1 cellular context compared by ENCODE assay signal in the genomic region with DNA sequence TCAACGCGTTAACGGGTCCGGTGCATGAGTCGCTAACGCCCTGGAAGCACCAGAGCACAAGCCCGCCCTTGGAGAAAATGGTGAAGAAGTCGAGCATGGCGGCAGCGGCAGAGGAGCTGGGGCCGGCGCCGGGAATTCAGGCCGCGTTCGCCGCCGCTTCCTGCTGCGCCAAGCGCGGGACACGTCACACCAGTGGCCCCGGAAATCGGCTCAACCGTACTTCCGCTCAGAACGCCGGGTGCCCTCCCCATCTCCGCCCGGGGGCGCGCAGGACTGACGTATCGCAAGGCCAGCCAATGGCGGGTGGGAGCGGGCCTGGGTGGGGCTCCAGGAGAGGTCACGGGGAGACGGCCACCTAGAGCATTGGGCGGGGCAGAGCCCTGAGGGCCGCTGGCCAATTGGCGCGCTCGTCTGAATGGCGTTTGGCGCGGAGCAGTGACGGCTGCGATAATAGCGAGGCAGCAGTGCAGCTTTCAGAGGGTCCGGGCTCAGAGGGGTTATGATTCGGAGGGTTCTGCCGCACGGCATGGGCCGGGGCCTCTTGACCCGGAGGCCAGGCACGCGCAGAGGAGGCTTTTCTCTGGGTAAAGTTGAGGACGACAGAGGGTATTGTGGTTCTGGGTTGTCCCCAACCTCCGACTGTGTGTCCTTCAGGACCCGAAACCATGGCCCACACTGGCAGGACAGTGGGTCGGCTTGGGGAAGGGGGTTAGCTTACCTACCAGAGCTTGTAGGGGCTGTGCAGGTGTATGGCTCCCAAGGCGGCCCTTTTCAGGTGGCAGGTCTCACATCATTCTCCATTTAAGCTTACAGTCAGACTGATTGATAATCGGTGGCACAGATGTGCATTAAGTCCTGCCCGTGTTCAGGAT.
A peak's percentile ranks its signal among the peaks of the same experiment; 100 is the strongest.
TF ChIP-seq lines count a peak whose summit lies in the region.

A gene (plus strand): TSS at position 447 of the 872 bp plus-strand sequence. CDS start 53 bp downstream, at position 500.
A gene with protein sequence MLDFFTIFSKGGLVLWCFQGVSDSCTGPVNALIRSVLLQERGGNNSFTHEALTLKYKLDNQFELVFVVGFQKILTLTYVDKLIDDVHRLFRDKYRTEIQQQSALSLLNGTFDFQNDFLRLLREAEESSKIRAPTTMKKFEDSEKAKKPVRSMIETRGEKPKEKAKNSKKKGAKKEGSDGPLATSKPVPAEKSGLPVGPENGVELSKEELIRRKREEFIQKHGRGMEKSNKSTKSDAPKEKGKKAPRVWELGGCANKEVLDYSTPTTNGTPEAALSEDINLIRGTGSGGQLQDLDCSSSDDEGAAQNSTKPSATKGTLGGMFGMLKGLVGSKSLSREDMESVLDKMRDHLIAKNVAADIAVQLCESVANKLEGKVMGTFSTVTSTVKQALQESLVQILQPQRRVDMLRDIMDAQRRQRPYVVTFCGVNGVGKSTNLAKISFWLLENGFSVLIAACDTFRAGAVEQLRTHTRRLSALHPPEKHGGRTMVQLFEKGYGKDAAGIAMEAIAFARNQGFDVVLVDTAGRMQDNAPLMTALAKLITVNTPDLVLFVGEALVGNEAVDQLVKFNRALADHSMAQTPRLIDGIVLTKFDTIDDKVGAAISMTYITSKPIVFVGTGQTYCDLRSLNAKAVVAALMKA (minus strand): TSS at position 188 of the 872 bp plus-strand sequence. CDS start 91 bp downstream, at position 97.

TF ChIP-seq in HepG2, 621 proteins besides CTCF, POLR2A, EP300 and RAD21 (continues in another document):
- TF ChIP-seq RBM22 (optimal IDR thresholded peaks at IDR 0.05; ENCODE audit: low read length) (no peak), ZC3H4 (CRISPR knock-in tag; IDR thresholded peaks at IDR 0.05; ENCODE audit: borderline replicate concordance) (no peak), PHF8 (CRISPR knock-in tag; IDR thresholded peaks at IDR 0.05) (peak; percentile 95), ZNF251 (CRISPR knock-in tag; IDR thresholded peaks at IDR 0.05) (0 out of 2 replicates have a peak, but pooled peaks have one; percentile 61), ZNF557 (CRISPR knock-in tag; IDR thresholded peaks at IDR 0.05) (no peak), TAF15 (IDR thresholded peaks at IDR 0.05; ENCODE audit: low read depth, low read length, poor library complexity, severe bottlenecking) (no peak), ZNF605 (CRISPR knock-in tag; IDR thresholded peaks at IDR 0.05) (peak; percentile 65), NR2F1 (CRISPR knock-in tag; IDR thresholded peaks at IDR 0.05) (0 out of 4 replicates have a peak, but pooled peaks of 1 of the 2 experiments have one; percentile 16), ZNF337 (CRISPR knock-in tag; IDR thresholded peaks at IDR 0.05; ENCODE audit: borderline replicate concordance, low read depth) (peak; percentile 89; the same call in 1 of the 2 replicates)
- TF ChIP-seq, protein P1, sequence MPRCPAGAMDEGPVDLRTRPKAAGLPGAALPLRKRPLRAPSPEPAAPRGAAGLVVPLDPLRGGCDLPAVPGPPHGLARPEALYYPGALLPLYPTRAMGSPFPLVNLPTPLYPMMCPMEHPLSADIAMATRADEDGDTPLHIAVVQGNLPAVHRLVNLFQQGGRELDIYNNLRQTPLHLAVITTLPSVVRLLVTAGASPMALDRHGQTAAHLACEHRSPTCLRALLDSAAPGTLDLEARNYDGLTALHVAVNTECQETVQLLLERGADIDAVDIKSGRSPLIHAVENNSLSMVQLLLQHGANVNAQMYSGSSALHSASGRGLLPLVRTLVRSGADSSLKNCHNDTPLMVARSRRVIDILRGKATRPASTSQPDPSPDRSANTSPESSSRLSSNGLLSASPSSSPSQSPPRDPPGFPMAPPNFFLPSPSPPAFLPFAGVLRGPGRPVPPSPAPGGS (CRISPR knock-in tag; IDR thresholded peaks at IDR 0.05), result peak; percentile 83; the same call in 1 of the 2 replicates
- TF ChIP-seq, protein P2, sequence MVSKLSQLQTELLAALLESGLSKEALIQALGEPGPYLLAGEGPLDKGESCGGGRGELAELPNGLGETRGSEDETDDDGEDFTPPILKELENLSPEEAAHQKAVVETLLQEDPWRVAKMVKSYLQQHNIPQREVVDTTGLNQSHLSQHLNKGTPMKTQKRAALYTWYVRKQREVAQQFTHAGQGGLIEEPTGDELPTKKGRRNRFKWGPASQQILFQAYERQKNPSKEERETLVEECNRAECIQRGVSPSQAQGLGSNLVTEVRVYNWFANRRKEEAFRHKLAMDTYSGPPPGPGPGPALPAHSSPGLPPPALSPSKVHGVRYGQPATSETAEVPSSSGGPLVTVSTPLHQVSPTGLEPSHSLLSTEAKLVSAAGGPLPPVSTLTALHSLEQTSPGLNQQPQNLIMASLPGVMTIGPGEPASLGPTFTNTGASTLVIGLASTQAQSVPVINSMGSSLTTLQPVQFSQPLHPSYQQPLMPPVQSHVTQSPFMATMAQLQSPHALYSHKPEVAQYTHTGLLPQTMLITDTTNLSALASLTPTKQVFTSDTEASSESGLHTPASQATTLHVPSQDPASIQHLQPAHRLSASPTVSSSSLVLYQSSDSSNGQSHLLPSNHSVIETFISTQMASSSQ (IDR thresholded peaks at IDR 0.05; ENCODE audit: low read depth), result no peak
- TF ChIP-seq, protein P2 (CRISPR knock-in tag; IDR thresholded peaks at IDR 0.05; ENCODE audit: borderline replicate concordance), result peak; percentile 82; the same call in 1 of the 2 replicates
- TF ChIP-seq, protein P3, sequence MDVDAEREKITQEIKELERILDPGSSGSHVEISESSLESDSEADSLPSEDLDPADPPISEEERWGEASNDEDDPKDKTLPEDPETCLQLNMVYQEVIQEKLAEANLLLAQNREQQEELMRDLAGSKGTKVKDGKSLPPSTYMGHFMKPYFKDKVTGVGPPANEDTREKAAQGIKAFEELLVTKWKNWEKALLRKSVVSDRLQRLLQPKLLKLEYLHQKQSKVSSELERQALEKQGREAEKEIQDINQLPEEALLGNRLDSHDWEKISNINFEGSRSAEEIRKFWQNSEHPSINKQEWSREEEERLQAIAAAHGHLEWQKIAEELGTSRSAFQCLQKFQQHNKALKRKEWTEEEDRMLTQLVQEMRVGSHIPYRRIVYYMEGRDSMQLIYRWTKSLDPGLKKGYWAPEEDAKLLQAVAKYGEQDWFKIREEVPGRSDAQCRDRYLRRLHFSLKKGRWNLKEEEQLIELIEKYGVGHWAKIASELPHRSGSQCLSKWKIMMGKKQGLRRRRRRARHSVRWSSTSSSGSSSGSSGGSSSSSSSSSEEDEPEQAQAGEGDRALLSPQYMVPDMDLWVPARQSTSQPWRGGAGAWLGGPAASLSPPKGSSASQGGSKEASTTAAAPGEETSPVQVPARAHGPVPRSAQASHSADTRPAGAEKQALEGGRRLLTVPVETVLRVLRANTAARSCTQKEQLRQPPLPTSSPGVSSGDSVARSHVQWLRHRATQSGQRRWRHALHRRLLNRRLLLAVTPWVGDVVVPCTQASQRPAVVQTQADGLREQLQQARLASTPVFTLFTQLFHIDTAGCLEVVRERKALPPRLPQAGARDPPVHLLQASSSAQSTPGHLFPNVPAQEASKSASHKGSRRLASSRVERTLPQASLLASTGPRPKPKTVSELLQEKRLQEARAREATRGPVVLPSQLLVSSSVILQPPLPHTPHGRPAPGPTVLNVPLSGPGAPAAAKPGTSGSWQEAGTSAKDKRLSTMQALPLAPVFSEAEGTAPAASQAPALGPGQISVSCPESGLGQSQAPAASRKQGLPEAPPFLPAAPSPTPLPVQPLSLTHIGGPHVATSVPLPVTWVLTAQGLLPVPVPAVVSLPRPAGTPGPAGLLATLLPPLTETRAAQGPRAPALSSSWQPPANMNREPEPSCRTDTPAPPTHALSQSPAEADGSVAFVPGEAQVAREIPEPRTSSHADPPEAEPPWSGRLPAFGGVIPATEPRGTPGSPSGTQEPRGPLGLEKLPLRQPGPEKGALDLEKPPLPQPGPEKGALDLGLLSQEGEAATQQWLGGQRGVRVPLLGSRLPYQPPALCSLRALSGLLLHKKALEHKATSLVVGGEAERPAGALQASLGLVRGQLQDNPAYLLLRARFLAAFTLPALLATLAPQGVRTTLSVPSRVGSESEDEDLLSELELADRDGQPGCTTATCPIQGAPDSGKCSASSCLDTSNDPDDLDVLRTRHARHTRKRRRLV (CRISPR knock-in tag; IDR thresholded peaks at IDR 0.05), result no peak
- TF ChIP-seq, protein P4, sequence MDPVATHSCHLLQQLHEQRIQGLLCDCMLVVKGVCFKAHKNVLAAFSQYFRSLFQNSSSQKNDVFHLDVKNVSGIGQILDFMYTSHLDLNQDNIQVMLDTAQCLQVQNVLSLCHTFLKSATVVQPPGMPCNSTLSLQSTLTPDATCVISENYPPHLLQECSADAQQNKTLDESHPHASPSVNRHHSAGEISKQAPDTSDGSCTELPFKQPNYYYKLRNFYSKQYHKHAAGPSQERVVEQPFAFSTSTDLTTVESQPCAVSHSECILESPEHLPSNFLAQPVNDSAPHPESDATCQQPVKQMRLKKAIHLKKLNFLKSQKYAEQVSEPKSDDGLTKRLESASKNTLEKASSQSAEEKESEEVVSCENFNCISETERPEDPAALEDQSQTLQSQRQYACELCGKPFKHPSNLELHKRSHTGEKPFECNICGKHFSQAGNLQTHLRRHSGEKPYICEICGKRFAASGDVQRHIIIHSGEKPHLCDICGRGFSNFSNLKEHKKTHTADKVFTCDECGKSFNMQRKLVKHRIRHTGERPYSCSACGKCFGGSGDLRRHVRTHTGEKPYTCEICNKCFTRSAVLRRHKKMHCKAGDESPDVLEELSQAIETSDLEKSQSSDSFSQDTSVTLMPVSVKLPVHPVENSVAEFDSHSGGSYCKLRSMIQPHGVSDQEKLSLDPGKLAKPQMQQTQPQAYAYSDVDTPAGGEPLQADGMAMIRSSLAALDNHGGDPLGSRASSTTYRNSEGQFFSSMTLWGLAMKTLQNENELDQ (CRISPR knock-in tag; IDR thresholded peaks at IDR 0.05; ENCODE audit: borderline replicate concordance), result no peak; the same call in 1 of the 2 replicates
- TF ChIP-seq, protein P5, sequence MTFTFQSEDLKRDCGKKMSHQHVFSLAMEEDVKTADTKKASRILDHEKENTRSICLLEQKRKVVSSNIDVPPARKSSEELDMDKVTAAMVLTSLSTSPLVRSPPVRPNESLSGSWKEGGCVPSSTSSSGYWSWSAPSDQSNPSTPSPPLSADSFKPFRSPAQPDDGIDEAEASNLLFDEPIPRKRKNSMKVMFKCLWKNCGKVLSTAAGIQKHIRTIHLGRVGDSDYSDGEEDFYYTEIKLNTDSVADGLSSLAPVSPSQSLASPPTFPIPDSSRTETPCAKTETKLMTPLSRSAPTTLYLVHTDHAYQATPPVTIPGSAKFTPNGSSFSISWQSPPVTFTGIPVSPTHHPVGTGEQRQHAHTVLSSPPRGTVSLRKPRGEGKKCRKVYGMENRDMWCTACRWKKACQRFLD (CRISPR knock-in tag; IDR thresholded peaks at IDR 0.05; ENCODE audit: borderline replicate concordance), result no peak; the same call in 1 of the 2 replicates
- TF ChIP-seq, protein P6, sequence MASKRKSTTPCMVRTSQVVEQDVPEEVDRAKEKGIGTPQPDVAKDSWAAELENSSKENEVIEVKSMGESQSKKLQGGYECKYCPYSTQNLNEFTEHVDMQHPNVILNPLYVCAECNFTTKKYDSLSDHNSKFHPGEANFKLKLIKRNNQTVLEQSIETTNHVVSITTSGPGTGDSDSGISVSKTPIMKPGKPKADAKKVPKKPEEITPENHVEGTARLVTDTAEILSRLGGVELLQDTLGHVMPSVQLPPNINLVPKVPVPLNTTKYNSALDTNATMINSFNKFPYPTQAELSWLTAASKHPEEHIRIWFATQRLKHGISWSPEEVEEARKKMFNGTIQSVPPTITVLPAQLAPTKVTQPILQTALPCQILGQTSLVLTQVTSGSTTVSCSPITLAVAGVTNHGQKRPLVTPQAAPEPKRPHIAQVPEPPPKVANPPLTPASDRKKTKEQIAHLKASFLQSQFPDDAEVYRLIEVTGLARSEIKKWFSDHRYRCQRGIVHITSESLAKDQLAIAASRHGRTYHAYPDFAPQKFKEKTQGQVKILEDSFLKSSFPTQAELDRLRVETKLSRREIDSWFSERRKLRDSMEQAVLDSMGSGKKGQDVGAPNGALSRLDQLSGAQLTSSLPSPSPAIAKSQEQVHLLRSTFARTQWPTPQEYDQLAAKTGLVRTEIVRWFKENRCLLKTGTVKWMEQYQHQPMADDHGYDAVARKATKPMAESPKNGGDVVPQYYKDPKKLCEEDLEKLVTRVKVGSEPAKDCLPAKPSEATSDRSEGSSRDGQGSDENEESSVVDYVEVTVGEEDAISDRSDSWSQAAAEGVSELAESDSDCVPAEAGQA (IDR thresholded peaks at IDR 0.05; ENCODE audit: low read depth), result peak; percentile 93
- TF ChIP-seq, protein P6 (CRISPR knock-in tag; IDR thresholded peaks at IDR 0.05; ENCODE audit: borderline replicate concordance), result no peak
- TF ChIP-seq, protein P7, sequence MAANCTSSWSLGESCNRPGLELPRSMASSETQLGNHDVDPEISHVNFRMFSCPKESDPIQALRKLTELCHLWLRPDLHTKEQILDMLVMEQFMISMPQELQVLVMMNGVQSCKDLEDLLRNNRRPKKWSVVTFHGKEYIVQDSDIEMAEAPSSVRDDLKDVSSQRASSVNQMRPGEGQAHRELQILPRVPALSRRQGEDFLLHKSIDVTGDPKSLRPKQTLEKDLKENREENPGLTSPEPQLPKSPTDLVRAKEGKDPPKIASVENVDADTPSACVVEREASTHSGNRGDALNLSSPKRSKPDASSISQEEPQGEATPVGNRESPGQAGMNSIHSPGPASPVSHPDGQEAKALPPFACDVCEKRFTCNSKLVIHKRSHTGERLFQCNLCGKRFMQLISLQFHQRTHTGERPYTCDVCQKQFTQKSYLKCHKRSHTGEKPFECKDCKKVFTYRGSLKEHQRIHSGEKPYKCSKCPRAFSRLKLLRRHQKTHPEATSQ (CRISPR knock-in tag; IDR thresholded peaks at IDR 0.05; ENCODE audit: borderline replicate concordance), result no peak
